1 cellular context compared by ENCODE assay signal in genomic region chr20:16573011-16573965, GRCh38.
TF ChIP-seq lines count a peak whose summit lies in the region.

TSS of gene KIF16B (minus strand) at chr20:16573448. CDS start at chr20:16573275, 173 bp downstream.

TF ChIP-seq in A549, 52 proteins besides CTCF, POLR2A, EP300 and RAD21 (continued from another document):
- TF ChIP-seq HMGXB4 (CRISPR knock-in tag; IDR thresholded peaks at IDR 0.05; ENCODE audit: borderline replicate concordance) (no peak), ZNF302 (CRISPR knock-in tag; IDR thresholded peaks at IDR 0.05) (no peak), GATA3 (IDR thresholded peaks at IDR 0.05; ENCODE audit: borderline replicate concordance) (peak; percentile 50; the same call in 1 of the 2 replicates), JUNB (IDR thresholded peaks at IDR 0.05) (no peak), TP53 (CRISPR knock-in tag; IDR thresholded peaks at IDR 0.05) (no peak), MAFK (IDR thresholded peaks at IDR 0.05; ENCODE audit: partially characterized antibody) (no peak), MAX (IDR thresholded peaks at IDR 0.05) (peak; percentile 95), KDM5A (IDR thresholded peaks at IDR 0.05) (no peak), CBX8 (IDR thresholded peaks at IDR 0.05) (no peak), BCL3 (IDR thresholded peaks at IDR 0.05) (peak; percentile 81; the same call in 2 of the 3 replicates), HOXB13 (CRISPR knock-in tag; IDR thresholded peaks at IDR 0.05; ENCODE audit: low read depth) (no peak), ESRRA (IDR thresholded peaks at IDR 0.05; ENCODE audit: borderline replicate concordance, low read length) (no peak), CBX2 (IDR thresholded peaks at IDR 0.05; ENCODE audit: borderline replicate concordance, low read depth) (no peak), SREBF2 (IDR thresholded peaks at IDR 0.05) (no peak), FOXS1 (CRISPR knock-in tag; IDR thresholded peaks at IDR 0.05) (no peak), HEYL (CRISPR knock-in tag; IDR thresholded peaks at IDR 0.05) (no peak), MAZ (IDR thresholded peaks at IDR 0.05; ENCODE audit: borderline replicate concordance, low read depth, low read length) (peak; percentile 95; the same call in 1 of the 2 replicates), BHLHE40 (IDR thresholded peaks at IDR 0.05; ENCODE audit: low read depth, low read length) (no peak), MYC (IDR thresholded peaks at IDR 0.05; ENCODE audit: borderline replicate concordance, low read length) (peak; percentile 79; the same call in 1 of the 2 replicates), JUN (IDR thresholded peaks at IDR 0.05) (peak; percentile 62 to 87; a peak in 4 of 5 replicates), EHF (CRISPR knock-in tag; IDR thresholded peaks at IDR 0.05) (no peak), SMC3 (IDR thresholded peaks at IDR 0.05) (peak; percentile 26; the same call in 2 of the 3 replicates), HDAC2 (IDR thresholded peaks at IDR 0.05) (peak; percentile 100), TFCP2L1 (CRISPR knock-in tag; IDR thresholded peaks at IDR 0.05) (no peak), FOSB (CRISPR knock-in tag; IDR thresholded peaks at IDR 0.05) (no peak), ZC3H11A (IDR thresholded peaks at IDR 0.05) (no peak), RCOR1 (IDR thresholded peaks at IDR 0.05; ENCODE audit: low read depth, low read length) (peak; percentile 85; the same call in 1 of the 2 replicates), HES2 (IDR thresholded peaks at IDR 0.05) (no peak)
TF ChIP-seq in A549: peak in this region for 15.
